ENCODE assay signal across 29 cellular contexts in genomic region chr2:97737421-97738235, GRCh38. TPM values are rescaled to one million over a fixed set of nuclear protein-coding genes. Genes with fewer than 3 reads are reported as not detected.
DNase-seq lines count a peak whose midpoint lies in the region; ATAC-seq and TF ChIP-seq lines count a peak whose summit lies in the region.
"Had no signal": no experiment of that assay in that cellular context is flagged by ENCODE, and none has a peak within 500 bp of the region (broad histone marks: within the 10 kb centered on the region; RNA-seq: fewer than 3 reads in every experiment).

No MANE protein-coding gene starts in this region.

- no peak for DNase-seq in activated CD8-positive, alpha-beta T cell treated with anti-CD3 and anti-CD28 coated beads, Interleukin-2, amount 10 ng/mL, durations not matched to agents 7 days and 5 days
- DNase-seq in activated CD8-positive, alpha-beta T cell treated with anti-CD3 and anti-CD28 coated beads for 36 hours, result no peak
- DNase-seq in CD4-positive, alpha-beta T cell, result peak in 1 of 10 experiments; percentile 32
- DNase-seq in effector memory CD8-positive, alpha-beta T cell, result no peak
- peak; percentile 67 for DNase-seq in posterior vena cava (ENCODE audit: low spot score)
- DNase-seq in stimulated activated CD4-positive, alpha-beta T cell treated with anti-CD3 and anti-CD28 coated beads, Interleukin-4, amount 100 ng/mL, for 24 hours, result no peak
- DNase-seq in anterior cingulate cortex (lab: John Stamatoyannopoulos, UW), result no peak
- DNase-seq in NCI-H524 treated with DMSO at 0.1 percent for 48 hours (lab: John Stamatoyannopoulos, UW), result no peak
- DNase-seq: activated CD4-positive, alpha-beta T cell treated with anti-CD3 and anti-CD28 coated beads for 36 hours; activated CD8-positive, alpha-beta memory T cell treated with anti-CD3 and anti-CD28 coated beads for 24 hours; activated naive CD4-positive, alpha-beta T cell treated with Interleukin-2 at 50 U/mL for 16 hours; activated T-cell treated with anti-CD3 and anti-CD28 coated beads, Interleukin-2, amount 50 U/mL, for 4 hours; amniotic stem cell; gastrocnemius medialis; NCI-H1436 treated with DMSO at 0.1 percent for 48 hours; NCI-H2107; NCI-H446; NCI-H774; psoas muscle; SIG-M5; stimulated activated CD4-positive, alpha-beta T cell treated with anti-CD3 and anti-CD28 coated beads, Interleukin-4, amount 100 ng/mL, for 4 hours; T1000 had no signal

- peaks cover 35% of the 10 kb centered on the region for H3K4me1 Mint-ChIP-seq in activated CD8-positive, alpha-beta T cell treated with anti-CD3 and anti-CD28 coated beads, Interleukin-2, amount 10 ng/mL, durations not matched to agents 7 days and 5 days (ENCODE audit: low read depth)
- H3K4me1 Mint-ChIP-seq in activated CD8-positive, alpha-beta T cell treated with anti-CD3 and anti-CD28 coated beads for 36 hours (ENCODE audit: low read depth), result peaks cover 25% of the 10 kb centered on the region
- H3K4me1 Mint-ChIP-seq in CD4-positive, alpha-beta T cell (ENCODE audit: low read depth), result peaks cover 41% of the 10 kb centered on the region
- peaks cover 44 to 47% of the 10 kb centered on the region in 2 donors for H3K4me1 Mint-ChIP-seq in effector memory CD8-positive, alpha-beta T cell (ENCODE audit: low read depth in 2 of 2)

- POLR2A ChIA-PET in activated CD8-positive, alpha-beta T cell treated with anti-CD3 and anti-CD28 coated beads, Interleukin-2, amount 10 ng/mL, durations not matched to agents 7 days and 5 days (lab: Charles Lee), result interaction anchor here (2.3 kb wide), 1 partner anchor 25 kb away, joined by 5 read pairs; the partner anchor contains the start of gene ZAP70
- POLR2A ChIA-PET in activated CD8-positive, alpha-beta T cell treated with anti-CD3 and anti-CD28 coated beads for 36 hours (lab: Charles Lee), result interaction anchor here (1.3 to 5.5 kb wide), 6 partner anchors 9 to 23 kb away, joined by 3 to 61 read pairs (median 7); no protein-coding TSS in a partner anchor
- POLR2A ChIA-PET in CD4-positive, alpha-beta T cell (lab: Charles Lee), result no interaction called here

- H3K9me3 ChIP-seq in CD4-positive, alpha-beta T cell (ENCODE audit: control insufficient read depth, low read length), result no peaks in the 10 kb centered on the region
- H3K9me3 ChIP-seq: gastrocnemius medialis, psoas muscle had no signal

- no peaks in the 10 kb centered on the region for H3K27me3 ChIP-seq in CD4-positive, alpha-beta T cell (ENCODE audit: control insufficient read depth, insufficient read depth, low read length)
- H3K27me3 ChIP-seq: gastrocnemius medialis had no signal

- TF ChIP-seq CTCF in activated CD8-positive, alpha-beta T cell treated with anti-CD3 and anti-CD28 coated beads for 36 hours (IDR thresholded peaks at IDR 0.05), result no peak
- TF ChIP-seq CTCF in CD4-positive, alpha-beta T cell (IDR thresholded peaks at IDR 0.05), result no peak

- no peak overlapping the region for H3K27ac ChIP-seq in CD4-positive, alpha-beta T cell (ENCODE audit: low read depth, low read length)
- H3K27ac ChIP-seq: gastrocnemius medialis, psoas muscle, VCaP had no signal

- intact Hi-C loops in activated CD8-positive, alpha-beta T cell treated with anti-CD3 and anti-CD28 coated beads for 36 hours (cut with micrococcal nuclease), result no loop called here
- intact Hi-C loops in CD4-positive, alpha-beta T cell (cut with DNase I, micrococcal nuclease), result no loop called here
- intact Hi-C loops in posterior vena cava (cut with DNase I), result no loop called here

- no peak for ATAC-seq in activated CD8-positive, alpha-beta T cell treated with anti-CD3 and anti-CD28 coated beads, Interleukin-2, amount 10 ng/mL, durations not matched to agents 7 days and 5 days
- no peak for ATAC-seq in activated CD8-positive, alpha-beta T cell treated with anti-CD3 and anti-CD28 coated beads for 36 hours
- no peak for ATAC-seq in CD4-positive, alpha-beta T cell (ENCODE audit: poor library complexity)
- no peak for ATAC-seq in effector memory CD8-positive, alpha-beta T cell (replicated peaks)
- ATAC-seq: activated CD4-positive, alpha-beta T cell treated with anti-CD3 and anti-CD28 coated beads for 36 hours; activated T-cell treated with anti-CD3 and anti-CD28 coated beads, Interleukin-2, amount 50 U/mL, for 4 hours; gastrocnemius medialis; HCT116; Panc1; psoas muscle; sciatic nerve had no signal

- H3K9me3 Mint-ChIP-seq in activated CD8-positive, alpha-beta T cell treated with anti-CD3 and anti-CD28 coated beads, Interleukin-2, amount 10 ng/mL, durations not matched to agents 7 days and 5 days (ENCODE audit: insufficient read depth), result no peaks in the 10 kb centered on the region
- no peaks in the 10 kb centered on the region for H3K9me3 Mint-ChIP-seq in activated CD8-positive, alpha-beta T cell treated with anti-CD3 and anti-CD28 coated beads for 36 hours
- no peaks in the 10 kb centered on the region for H3K9me3 Mint-ChIP-seq in CD4-positive, alpha-beta T cell
- no peaks in the 10 kb centered on the region for H3K9me3 Mint-ChIP-seq in effector memory CD8-positive, alpha-beta T cell
- H3K9me3 Mint-ChIP-seq: activated T-cell treated with anti-CD3 and anti-CD28 coated beads, Interleukin-2, amount 50 U/mL, for 4 hours; memory B cell had no signal

- peak overlapping the region; percentile 6 for H3K27ac Mint-ChIP-seq in activated CD8-positive, alpha-beta T cell treated with anti-CD3 and anti-CD28 coated beads, Interleukin-2, amount 10 ng/mL, durations not matched to agents 7 days and 5 days
- no peak overlapping the region for H3K27ac Mint-ChIP-seq in activated CD8-positive, alpha-beta T cell treated with anti-CD3 and anti-CD28 coated beads for 36 hours
- peak overlapping the region; percentile 71 for H3K27ac Mint-ChIP-seq in CD4-positive, alpha-beta T cell
- H3K27ac Mint-ChIP-seq in effector memory CD8-positive, alpha-beta T cell, result peak overlapping the region; percentile 74 to 83
- H3K27ac Mint-ChIP-seq: memory B cell had no signal

- no peaks in the 10 kb centered on the region for H3K27me3 Mint-ChIP-seq in activated CD8-positive, alpha-beta T cell treated with anti-CD3 and anti-CD28 coated beads, Interleukin-2, amount 10 ng/mL, durations not matched to agents 7 days and 5 days (ENCODE audit: low read depth)
- H3K27me3 Mint-ChIP-seq in activated CD8-positive, alpha-beta T cell treated with anti-CD3 and anti-CD28 coated beads for 36 hours, result no peaks in the 10 kb centered on the region
- H3K27me3 Mint-ChIP-seq in CD4-positive, alpha-beta T cell, result no peaks in the 10 kb centered on the region
- H3K27me3 Mint-ChIP-seq in effector memory CD8-positive, alpha-beta T cell, result no peaks in the 10 kb centered on the region
- H3K27me3 Mint-ChIP-seq: activated CD4-positive, alpha-beta T cell treated with anti-CD3 and anti-CD28 coated beads for 36 hours had no signal

- peaks cover 71% of the 10 kb centered on the region for H3K36me3 Mint-ChIP-seq in activated CD8-positive, alpha-beta T cell treated with anti-CD3 and anti-CD28 coated beads, Interleukin-2, amount 10 ng/mL, durations not matched to agents 7 days and 5 days (ENCODE audit: low read depth)
- H3K36me3 Mint-ChIP-seq in activated CD8-positive, alpha-beta T cell treated with anti-CD3 and anti-CD28 coated beads for 36 hours (ENCODE audit: low read depth), result peaks cover 58% of the 10 kb centered on the region
- peaks cover 79% of the 10 kb centered on the region for H3K36me3 Mint-ChIP-seq in CD4-positive, alpha-beta T cell (ENCODE audit: low read depth)
- H3K36me3 Mint-ChIP-seq in effector memory CD8-positive, alpha-beta T cell (ENCODE audit: insufficient read depth), result peaks cover 92% of the 10 kb centered on the region
- H3K36me3 Mint-ChIP-seq: CD14-positive monocyte, memory B cell had no signal

- no peak overlapping the region for H3K4me3 Mint-ChIP-seq in activated CD8-positive, alpha-beta T cell treated with anti-CD3 and anti-CD28 coated beads, Interleukin-2, amount 10 ng/mL, durations not matched to agents 7 days and 5 days
- no peak overlapping the region for H3K4me3 Mint-ChIP-seq in activated CD8-positive, alpha-beta T cell treated with anti-CD3 and anti-CD28 coated beads for 36 hours
- no peak overlapping the region for H3K4me3 Mint-ChIP-seq in CD4-positive, alpha-beta T cell
- peak overlapping the region in 1 of 2 donors; percentile 5 for H3K4me3 Mint-ChIP-seq in effector memory CD8-positive, alpha-beta T cell
- H3K4me3 Mint-ChIP-seq: activated CD4-positive, alpha-beta T cell treated with anti-CD3 and anti-CD28 coated beads for 36 hours; activated T-cell treated with anti-CD3 and anti-CD28 coated beads, Interleukin-2, amount 50 U/mL, for 4 hours; memory B cell had no signal

- CTCF ChIA-PET in activated CD8-positive, alpha-beta T cell treated with anti-CD3 and anti-CD28 coated beads, Interleukin-2, amount 10 ng/mL, durations not matched to agents 7 days and 5 days (lab: Charles Lee), result no interaction called here
- CTCF ChIA-PET in activated CD8-positive, alpha-beta T cell treated with anti-CD3 and anti-CD28 coated beads for 36 hours (lab: Charles Lee), result no interaction called here
- CTCF ChIA-PET in CD4-positive, alpha-beta T cell (lab: Charles Lee), result no interaction called here

RNA-seq across cellular contexts. Expression of gene ZAP70, which starts 24.3 kb away (rescaled TPM):
- 100 to 1,000 TPM; 268 to 297 TPM for total RNA-seq in activated CD8-positive, alpha-beta T cell treated with anti-CD3 and anti-CD28 coated beads, Interleukin-2, amount 10 ng/mL, durations not matched to agents 7 days and 5 days
- 100 to 1,000 TPM; 218 TPM for total RNA-seq in activated CD8-positive, alpha-beta T cell treated with anti-CD3 and anti-CD28 coated beads for 36 hours
- total RNA-seq in CD4-positive, alpha-beta T cell, result 100 to 1,000 TPM; 440 to 470 TPM
- total RNA-seq in posterior vena cava, result 1 to 10 TPM; 2.4 to 2.8 TPM
- total RNA-seq: fibroblast of lung had no signal

Comparison
In these comparisons a context has a peak if more than half of its experiments do, and no peak if none do; other contexts are left out.
1. RNA of gene ZAP70, which starts 24.3 kb away (total RNA-seq): 440 to 470 TPM in CD4-positive, alpha-beta T cell, 268 to 297 TPM in activated CD8-positive, alpha-beta T cell treated with anti-CD3 and anti-CD28 coated beads, Interleukin-2, amount 10 ng/mL, durations not matched to agents 7 days and 5 days and 218 TPM in activated CD8-positive, alpha-beta T cell treated with anti-CD3 and anti-CD28 coated beads for 36 hours; 2.4 to 2.8 TPM in posterior vena cava; every median in the first group is over 10 times any median in the second.